1 cellular context compared by ENCODE assay signal in genomic region chr5:91727452-91727851, GRCh38.
TF ChIP-seq lines count a peak whose summit lies in the region.

No MANE protein-coding gene starts in this region.

TF ChIP-seq in SK-N-SH, 30 proteins besides CTCF, POLR2A, EP300 and RAD21 (continued from another document):
- TF ChIP-seq TAF1 (IDR thresholded peaks at IDR 0.05; ENCODE audit: borderline replicate concordance, low read depth, low read length): no peak
